ENCODE assay signal across 1 cellular context in genomic region chr2:162037886-162038285, GRCh38.
TF ChIP-seq lines count a peak whose summit lies in the region.

No MANE protein-coding gene starts in this region.

TF ChIP-seq in GM23338, 12 proteins besides CTCF, POLR2A, EP300 and RAD21 (continued from another document):
- no peak for TF ChIP-seq REST (IDR thresholded peaks at IDR 0.05; ENCODE audit: unreplicated experiment)
